ENCODE assay signal across 17 cellular contexts in genomic region chr6:106204961-106205360, GRCh38.
DNase-seq lines count a peak whose midpoint lies in the region; ATAC-seq and TF ChIP-seq lines count a peak whose summit lies in the region.
"Had no signal": no experiment of that assay in that cellular context is flagged by ENCODE, and none has a peak within 500 bp of the region (broad histone marks: within the 10 kb centered on the region; RNA-seq: fewer than 3 reads in every experiment).

No MANE protein-coding gene starts in this region.

- peaks cover 26% of the 10 kb centered on the region for H3K4me1 Mint-ChIP-seq in activated T-cell treated with anti-CD3 and anti-CD28 coated beads, Interleukin-2, amount 50 U/mL, for 24 hours (ENCODE audit: low read depth)
- peaks cover 9 to 10% of the 10 kb centered on the region in 2 donors for H3K4me1 Mint-ChIP-seq in effector memory CD8-positive, alpha-beta T cell (ENCODE audit: low read depth in 2 of 2)
- no peaks in the 10 kb centered on the region for H3K4me1 Mint-ChIP-seq in progenitor cell of endocrine pancreas (ENCODE audit: low read depth)

- H3K9me1 ChIP-seq in IMR-90 (ENCODE audit: insufficient read depth, low read length) = no peaks in the 10 kb centered on the region; the same call in 1 of the 2 replicates

- H3K4me3 Mint-ChIP-seq in activated T-cell treated with anti-CD3 and anti-CD28 coated beads, Interleukin-2, amount 50 U/mL, for 24 hours = no peak overlapping the region
- no peak overlapping the region for H3K4me3 Mint-ChIP-seq in effector memory CD8-positive, alpha-beta T cell
- no peak overlapping the region for H3K4me3 Mint-ChIP-seq in progenitor cell of endocrine pancreas (ENCODE audit: low read depth)
- H3K4me3 Mint-ChIP-seq: CD4-positive, alpha-beta memory T cell had no signal

- H3K4me3 ChIP-seq in IMR-90 (ENCODE audit: insufficient read depth, low read depth, low read length) (no peak overlapping the region), aorta (ENCODE audit: low read length in 2 of 2) (no peak overlapping the region), breast epithelium (no peak overlapping the region)
- H3K4me3 ChIP-seq: A549 had no signal

- no TSS peak for BruUV-seq in IMR-90 (replicated peaks; lab: Mats Ljungman, UMichigan)

- 40% methylated on average over 1 of the region's 2 CpGs; no CpG with 5 or more reads in 1 of the 2 experiments for WGBS in IMR-90 (ENCODE audit: extremely low coverage in 2 of 2, insufficient read length in 1 of 2), 2 experiments
- 74 to 79% methylated on average over 2 of the region's 2 CpGs for WGBS in aorta, 2 donors

- no peak overlapping the region for H4K5ac ChIP-seq in IMR-90 (ENCODE audit: low read depth, low read length)

- H3K4ac ChIP-seq in IMR-90 (ENCODE audit: low read depth, low read length) = no peak overlapping the region

- H2BK5ac ChIP-seq in IMR-90 (ENCODE audit: low read depth, low read length, poor library complexity, severe bottlenecking) = no peak overlapping the region

- no peak overlapping the region for H3K14ac ChIP-seq in IMR-90 (replicated peaks; ENCODE audit: low read depth, low read length)

- H3K9me3 ChIP-seq in IMR-90 (ENCODE audit: control insufficient read depth, insufficient read depth, low read length) (no peaks in the 10 kb centered on the region), aorta (ENCODE audit: control insufficient read depth, low read length) (no peaks in the 10 kb centered on the region), breast epithelium (no peaks in the 10 kb centered on the region)
- H3K9me3 ChIP-seq: A549 had no signal

- DNase-seq in activated T-cell treated with anti-CD3 and anti-CD28 coated beads, Interleukin-2, amount 50 U/mL, for 24 hours = no peak
- DNase-seq in activated T-cell treated with anti-CD3 and anti-CD28 coated beads, Interleukin-2, amount 50 U/mL, for 1 hour = no peak
- DNase-seq in IMR-90 (no peak), progenitor cell of endocrine pancreas (ENCODE audit: low spot score, unreplicated experiment) (no peak), aorta (no peak), breast epithelium (ENCODE audit: low spot score in 2 of 2) (no peak), AG08396 (ENCODE audit: low spot score) (no peak)
- no peak for DNase-seq in effector memory CD8-positive, alpha-beta T cell
- DNase-seq: CD4-positive, alpha-beta memory T cell; DMS79 treated with DMSO at 0.1 percent for 48 hours; GOT3; MM.1S; NCI-H1105; NCI-H1694 treated with DMSO at 0.1 percent for 48 hours; NCI-H345; PC-3 had no signal

- TF ChIP-seq CTCF in IMR-90 (conservative IDR thresholded peaks at IDR 0.05; ENCODE audit: low read depth, low read length) = no peak
- no peak for TF ChIP-seq CTCF in progenitor cell of endocrine pancreas (IDR thresholded peaks at IDR 0.05; ENCODE audit: unreplicated experiment)
- TF ChIP-seq CTCF in breast epithelium (IDR thresholded peaks at IDR 0.05) = no peak

- H4K20me1 ChIP-seq in IMR-90 (ENCODE audit: insufficient read depth, low read length) = no peaks in the 10 kb centered on the region

- dilution Hi-C loops in IMR-90 (cut with HindIII; ENCODE audit: low sequenced_read_pairs, unreplicated experiment) = no loop called here

- H2BK120ac ChIP-seq in IMR-90 (ENCODE audit: low read depth, low read length) = no peak overlapping the region

- H3K4me2 ChIP-seq in IMR-90 (ENCODE audit: low read depth, low read length) = no peak overlapping the region
- H3K4me2 ChIP-seq: A549 had no signal

- peaks cover 2% of the 10 kb centered on the region for H3K9me3 Mint-ChIP-seq in activated T-cell treated with anti-CD3 and anti-CD28 coated beads, Interleukin-2, amount 50 U/mL, for 24 hours
- H3K9me3 Mint-ChIP-seq in effector memory CD8-positive, alpha-beta T cell = no peaks in the 10 kb centered on the region
- H3K9me3 Mint-ChIP-seq in progenitor cell of endocrine pancreas (ENCODE audit: low read depth) = peaks cover 3% of the 10 kb centered on the region
- H3K9me3 Mint-ChIP-seq: CD4-positive, alpha-beta memory T cell had no signal

- TF ChIP-seq POLR2A in IMR-90 (IDR thresholded peaks at IDR 0.05; ENCODE audit: low read depth, low read length) (no peak), breast epithelium (IDR thresholded peaks at IDR 0.05) (no peak)

- H3K36me3 Mint-ChIP-seq in activated T-cell treated with anti-CD3 and anti-CD28 coated beads, Interleukin-2, amount 50 U/mL, for 24 hours (ENCODE audit: low read depth) = peaks cover 56% of the 10 kb centered on the region
- peaks cover 5% of the 10 kb centered on the region for H3K36me3 Mint-ChIP-seq in effector memory CD8-positive, alpha-beta T cell (ENCODE audit: insufficient read depth)
- H3K36me3 Mint-ChIP-seq in progenitor cell of endocrine pancreas (ENCODE audit: insufficient read depth) = peaks cover 10% of the 10 kb centered on the region

- peak overlapping the region; percentile 65 for H3K27ac Mint-ChIP-seq in activated T-cell treated with anti-CD3 and anti-CD28 coated beads, Interleukin-2, amount 50 U/mL, for 24 hours
- peak overlapping the region; percentile 78 to 79 for H3K27ac Mint-ChIP-seq in effector memory CD8-positive, alpha-beta T cell
- H3K27ac Mint-ChIP-seq in progenitor cell of endocrine pancreas = peak overlapping the region; percentile 5

- no peak overlapping the region for H2BK20ac ChIP-seq in IMR-90 (ENCODE audit: low read depth, low read length)

- no peaks in the 10 kb centered on the region for H3K27me3 Mint-ChIP-seq in activated T-cell treated with anti-CD3 and anti-CD28 coated beads, Interleukin-2, amount 50 U/mL, for 24 hours
- no peaks in the 10 kb centered on the region for H3K27me3 Mint-ChIP-seq in effector memory CD8-positive, alpha-beta T cell
- H3K27me3 Mint-ChIP-seq in progenitor cell of endocrine pancreas = no peaks in the 10 kb centered on the region
- H3K27me3 Mint-ChIP-seq: CD4-positive, alpha-beta memory T cell had no signal

- H2AK5ac ChIP-seq in IMR-90 (ENCODE audit: low read depth, low read length) = no peak overlapping the region

- ATAC-seq in IMR-90 (ENCODE audit: low read depth) = no peak
- no peak for ATAC-seq in effector memory CD8-positive, alpha-beta T cell (replicated peaks)
- no peak for ATAC-seq in aorta (ENCODE audit: low FRiP score)
- ATAC-seq: A549, PC-3 had no signal

- no peak overlapping the region for H3K9ac ChIP-seq in IMR-90 (ENCODE audit: low read depth, low read length)

- no peaks in the 10 kb centered on the region for H3K4me1 ChIP-seq in IMR-90 (ENCODE audit: control insufficient read depth, insufficient read depth, low read length)
- no peaks in the 10 kb centered on the region for H3K4me1 ChIP-seq in aorta (ENCODE audit: control insufficient read depth in 1 of 2, insufficient read depth in 2 of 2, low read length in 2 of 2)
- no peaks in the 10 kb centered on the region for H3K4me1 ChIP-seq in breast epithelium

- no peak for TF ChIP-seq RAD21 in IMR-90 (IDR thresholded peaks at IDR 0.05; ENCODE audit: low read length)

- H2AFZ ChIP-seq in IMR-90 (replicated peaks; ENCODE audit: low read length, poor library complexity) = no peak overlapping the region

- H4K91ac ChIP-seq in IMR-90 (ENCODE audit: insufficient read depth, low read depth, low read length) = no peak overlapping the region

- POLR2A ChIA-PET in IMR-90 (lab: Charles Lee; ENCODE audit: unreplicated experiment) = no interaction called here

- no peak overlapping the region for H3K56ac ChIP-seq in IMR-90 (ENCODE audit: extremely low read depth, insufficient read depth, low read length)

- H2AK9ac ChIP-seq in IMR-90 (replicated peaks; ENCODE audit: low read depth, low read length, poor library complexity) = no peak overlapping the region

- CTCF ChIA-PET in IMR-90 (lab: Yijun Ruan, JAX) = no interaction called here

- H3K79me1 ChIP-seq in IMR-90 (ENCODE audit: low read depth in 1 of 2, low read length in 2 of 2) = peaks cover 7 to 11% of the 10 kb centered on the region in 2 experiments; a peak in 3 of 4 replicates

- 0 out of 2 replicates have a peak overlapping the region, but pooled peaks have one; percentile 66 for H3K23ac ChIP-seq in IMR-90 (ENCODE audit: low read depth, low read length)

- in situ Hi-C loops in IMR-90 (cut with MboI; ENCODE audit: low sequenced_read_pairs) = no loop called here

- intact Hi-C loops in IMR-90 (cut with micrococcal nuclease) (no loop called here), aorta (cut with DNase I) (no loop called here), breast epithelium (cut with DNase I; ENCODE audit: low total_unique reads) (no loop called here)

- H3K27me3 ChIP-seq in IMR-90 (ENCODE audit: control insufficient read depth, insufficient read depth, low read length) = no peaks in the 10 kb centered on the region
- H3K27me3 ChIP-seq in aorta (ENCODE audit: control insufficient read depth in 1 of 2, insufficient read depth in 2 of 2, low read length in 1 of 2) = no peaks in the 10 kb centered on the region
- H3K27me3 ChIP-seq in breast epithelium = no peaks in the 10 kb centered on the region

- no peak overlapping the region for H4K8ac ChIP-seq in IMR-90 (ENCODE audit: low read depth in 2 of 2, low read length in 2 of 2)

- H2BK15ac ChIP-seq in IMR-90 (ENCODE audit: low read depth, low read length) = no peak overlapping the region

- H3K27ac ChIP-seq in IMR-90 (ENCODE audit: insufficient read depth, low read length) = no peak overlapping the region
- H3K27ac ChIP-seq in aorta (ENCODE audit: low read depth in 1 of 2, low read length in 2 of 2) = no peak overlapping the region
- H3K27ac ChIP-seq in breast epithelium = no peak overlapping the region
- H3K27ac ChIP-seq: A549 had no signal

- no peak overlapping the region for H3K18ac ChIP-seq in IMR-90 (ENCODE audit: low read depth, low read length)

- H3K36me3 ChIP-seq in IMR-90 (ENCODE audit: control insufficient read depth, insufficient read depth, low read length) (peaks cover 2% of the 10 kb centered on the region; the same call in 1 of the 2 replicates), aorta (ENCODE audit: control insufficient read depth in 1 of 2, insufficient read depth in 2 of 2, low read length in 1 of 2) (no peaks in the 10 kb centered on the region), breast epithelium (no peaks in the 10 kb centered on the region)

TF ChIP-seq in IMR-90, 13 proteins besides CTCF, POLR2A, EP300 and RAD21 (continues in another document):
- TF ChIP-seq RCOR1 (IDR thresholded peaks at IDR 0.05; ENCODE audit: insufficient replicate concordance, low read length) (no peak), MAFK (IDR thresholded peaks at IDR 0.05; ENCODE audit: low read depth, low read length) (no peak), NFE2L2 (IDR thresholded peaks at IDR 0.05; ENCODE audit: low read depth, low read length) (no peak), MXI1 (IDR thresholded peaks at IDR 0.05; ENCODE audit: borderline replicate concordance, low read depth, low read length) (no peak), CHD1 (IDR thresholded peaks at IDR 0.05; ENCODE audit: low read depth, low read length) (no peak)

Comparison
In these comparisons a context has a peak if more than half of its experiments do, and no peak if none do; other contexts are left out.
1. H3K27ac Mint-ChIP-seq: peak in every context shown above with its lines; median percentile 78 in effector memory CD8-positive, alpha-beta T cell; 65 in activated T-cell treated with anti-CD3 and anti-CD28 coated beads, Interleukin-2, amount 50 U/mL, for 24 hours; 5 in progenitor cell of endocrine pancreas.